In the genomic region with DNA sequence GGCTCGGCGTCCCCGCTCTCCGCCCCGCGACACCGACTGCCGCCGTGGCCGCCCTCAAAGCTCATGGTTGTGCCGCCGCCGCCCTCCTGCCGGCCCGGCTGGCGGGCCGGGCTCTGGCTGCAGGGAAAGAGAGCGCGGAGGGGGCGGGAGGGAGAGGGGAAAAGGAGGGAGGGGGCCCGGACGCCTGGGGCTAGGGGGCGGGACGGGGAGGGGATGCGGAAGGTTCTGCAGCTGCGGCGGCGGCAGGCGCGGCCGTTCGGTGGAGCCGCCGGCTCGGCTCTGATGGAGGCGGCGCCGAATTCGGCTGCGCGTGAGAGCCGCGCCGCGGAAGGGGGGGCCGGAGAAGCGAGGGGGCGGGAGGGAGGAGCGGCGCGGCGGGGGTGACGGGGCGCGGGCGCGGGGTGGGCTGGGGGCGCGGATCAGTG, we compare ENCODE assay signal across 10 cellular contexts. TPM values are rescaled to one million over a fixed set of nuclear protein-coding genes. Genes with fewer than 3 reads are reported as not detected.
A peak's percentile ranks its signal among the peaks of the same experiment; 100 is the strongest.
DNase-seq lines count a peak whose midpoint lies in the region; ATAC-seq and TF ChIP-seq lines count a peak whose summit lies in the region.
"Had no signal": no experiment of that assay in that cellular context is flagged by ENCODE, and none has a peak within 500 bp of the region (broad histone marks: within the 10 kb centered on the region; RNA-seq: fewer than 3 reads in every experiment).

A gene with protein sequence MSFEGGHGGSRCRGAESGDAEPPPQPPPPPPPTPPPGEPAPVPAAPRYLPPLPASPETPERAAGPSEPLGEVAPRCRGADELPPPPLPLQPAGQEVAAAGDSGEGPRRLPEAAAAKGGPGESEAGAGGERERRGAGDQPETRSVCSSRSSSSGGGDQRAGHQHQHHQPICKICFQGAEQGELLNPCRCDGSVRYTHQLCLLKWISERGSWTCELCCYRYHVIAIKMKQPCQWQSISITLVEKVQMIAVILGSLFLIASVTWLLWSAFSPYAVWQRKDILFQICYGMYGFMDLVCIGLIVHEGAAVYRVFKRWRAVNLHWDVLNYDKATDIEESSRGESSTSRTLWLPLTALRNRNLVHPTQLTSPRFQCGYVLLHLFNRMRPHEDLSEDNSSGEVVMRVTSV (minus strand): TSS at position 281 of the 425 bp plus-strand sequence. CDS start 216 bp downstream, at position 65.

- TF ChIP-seq CTCF in coronary artery (IDR thresholded peaks at IDR 0.05) (no peak), nephron (IDR thresholded peaks at IDR 0.05; ENCODE audit: unreplicated experiment in 3 of 3) (no peak), sigmoid colon (IDR thresholded peaks at IDR 0.05) (no peak)

- H3K9me3 ChIP-seq in sigmoid colon = no peaks in the 10 kb centered on the region
- H3K9me3 ChIP-seq: thoracic aorta had no signal

- H3K36me3 Mint-ChIP-seq in nephron (ENCODE audit: low read depth) = no peaks in the 10 kb centered on the region

- DNase-seq in Daoy (ENCODE audit: low read depth) = peak; percentile 6
- peak; percentile 42 for DNase-seq in NCI-H1105 treated with DMSO at 0.1 percent for 48 hours (lab: John Stamatoyannopoulos, UW)
- no peak for DNase-seq in coronary artery (ENCODE audit: low spot score)
- DNase-seq in sigmoid colon = no peak
- DNase-seq in C1 segment of cervical spinal cord (lab: John Stamatoyannopoulos, UW) = no peak
- DNase-seq: NCI-H446 had no signal

- 3 to 5% methylated on average over 59 of the region's 59 CpGs for WGBS in sigmoid colon, 2 donors

- intact Hi-C loops in sigmoid colon (cut with DNase I) = no loop called here

- peak within 1 kb of the TSS; percentile 80 to 82 (median 82) for H3K4me3 Mint-ChIP-seq in nephron

- H3K27ac ChIP-seq in coronary artery (no peak within 1 kb of the TSS), sigmoid colon (no peak within 1 kb of the TSS)
- H3K27ac ChIP-seq: thoracic aorta had no signal

- no peaks in the 10 kb centered on the region for H3K4me1 Mint-ChIP-seq in nephron

- H3K27me3 ChIP-seq in sigmoid colon = peaks cover 16 to 78% (median 33%) of the 10 kb centered on the region in 3 donors

- H3K4me1 ChIP-seq in sigmoid colon = peaks cover 0 to 13% (median 4%) of the 10 kb centered on the region in 4 donors

- ATAC-seq in GM21576 (IDR thresholded peaks at IDR 0.05; ENCODE audit: unreplicated experiment) = no peak
- no peak for ATAC-seq in HG02852 (IDR thresholded peaks at IDR 0.05; ENCODE audit: unreplicated experiment)

- no peaks in the 10 kb centered on the region for H3K36me3 ChIP-seq in sigmoid colon
- H3K36me3 ChIP-seq: thoracic aorta had no signal

- H3K4me3 ChIP-seq in coronary artery = peak within 1 kb of the TSS; percentile 53
- peak within 1 kb of the TSS in 2 of 4 donors; percentile 19 to 27 for H3K4me3 ChIP-seq in sigmoid colon
- H3K4me3 ChIP-seq: thoracic aorta had no signal

- no peak for TF ChIP-seq POLR2A in sigmoid colon (IDR thresholded peaks at IDR 0.05)

- no peak within 1 kb of the TSS for H3K27ac Mint-ChIP-seq in nephron

- H3K27me3 Mint-ChIP-seq in nephron (ENCODE audit: low read depth) = peaks cover 78% of the 10 kb centered on the region

- TF ChIP-seq EP300 in sigmoid colon (IDR thresholded peaks at IDR 0.05) = no peak

- peaks cover 5% of the 10 kb centered on the region for H3K9me3 Mint-ChIP-seq in nephron

RNA-seq across cellular contexts. Expression of the gene that starts here (rescaled TPM):
- total RNA-seq in Daoy (2014; rRNA removed; shearing (Covaris generic)) = not detected in 2 replicates
- total RNA-seq in sigmoid colon = not detected
- polyA plus RNA-seq in sigmoid colon = not detected
- total RNA-seq: thoracic aorta had no signal

Comparison
In these comparisons a context has a peak if more than half of its experiments do, and no peak if none do; other contexts are left out.
1. Peak in DNase-seq in Daoy; RNA of the gene not detected or under 1 TPM.